Comparison of ENCODE assay signal across 19 cellular contexts in genomic region chr3:107989651-107990050, GRCh38.
"Had no signal": no experiment of that assay in that cellular context is flagged by ENCODE, and none has a peak within 500 bp of the region (broad histone marks: within the 10 kb centered on the region; RNA-seq: fewer than 3 reads in every experiment).

No MANE protein-coding gene starts in this region.

- H3K27ac ChIP-seq: neutrophil had no signal

- H3K4me3 ChIP-seq: mucosa of descending colon, upper lobe of left lung had no signal

- H3K4me3 Mint-ChIP-seq: activated CD4-positive, alpha-beta memory T cell treated with anti-CD3 and anti-CD28 coated beads, Interleukin-2, amount 10 ng/mL, durations not matched to agents 7 days and 5 days; activated CD4-positive, alpha-beta T cell treated with anti-CD3 and anti-CD28 coated beads for 36 hours; activated T-cell treated with anti-CD3 and anti-CD28 coated beads, Interleukin-2, amount 50 U/mL, for 24 hours; endodermal cell; natural killer cell; T-helper 1 cell treated with Interleukin-12 subunit alpha and Interleukin-12 subunit beta and Interleukin-4 antibody, amounts not matched to agents 30 μg/mL and 1 μg/mL, for 36 hours had no signal

- ATAC-seq: activated CD4-positive, alpha-beta T cell treated with anti-CD3 and anti-CD28 coated beads for 36 hours; mucosa of descending colon; natural killer cell had no signal

- H3K9me3 Mint-ChIP-seq: activated T-cell treated with anti-CD3 and anti-CD28 coated beads, Interleukin-2, amount 50 U/mL, for 24 hours; endodermal cell; natural killer cell; T-helper 1 cell treated with Interleukin-12 subunit alpha and Interleukin-12 subunit beta and Interleukin-4 antibody, amounts not matched to agents 30 μg/mL and 1 μg/mL, for 36 hours had no signal

- H3K9me3 ChIP-seq: mucosa of descending colon, neutrophil, upper lobe of left lung had no signal

- DNase-seq: activated CD4-positive, alpha-beta memory T cell treated with anti-CD3 and anti-CD28 coated beads, Interleukin-2, amount 10 ng/mL, durations not matched to agents 7 days and 5 days; activated CD4-positive, alpha-beta T cell treated with anti-CD3 and anti-CD28 coated beads for 36 hours; activated effector memory CD4-positive, alpha-beta T cell treated with Interleukin-2 at 50 U/mL for 16 hours; activated naive CD4-positive, alpha-beta T cell treated with anti-CD3 and anti-CD28 coated beads, Interleukin-2, amount 50 U/mL, for 16 hours; activated T-cell treated with anti-CD3 and anti-CD28 coated beads, Interleukin-2, amount 50 U/mL, for 24 hours; endodermal cell; left colon; mammary epithelial cell; mucosa of descending colon; natural killer cell; posterior cingulate gyrus; stimulated activated CD4-positive, alpha-beta T cell treated with anti-CD3 and anti-CD28 coated beads, Interleukin-15, amount 100 ng/mL, for 24 hours; stimulated activated CD4-positive, alpha-beta T cell treated with anti-CD3 and anti-CD28 coated beads, Interleukin-4, amount 100 ng/mL, for 24 hours; stimulated activated CD8-positive, alpha-beta memory T cell treated with anti-CD3 and anti-CD28 coated beads, Interleukin-4, amount 100 ng/mL, for 48 hours; stimulated activated naive CD4-positive, alpha-beta T cell treated with Interleukin-2 at 50 U/mL for 16 hours; substantia nigra; upper lobe of left lung had no signal

- H3K36me3 ChIP-seq: neutrophil, upper lobe of left lung had no signal

- H3K27me3 ChIP-seq: upper lobe of left lung had no signal

- H3K27me3 Mint-ChIP-seq: activated CD4-positive, alpha-beta memory T cell treated with anti-CD3 and anti-CD28 coated beads, Interleukin-2, amount 10 ng/mL, durations not matched to agents 7 days and 5 days; activated CD4-positive, alpha-beta T cell treated with anti-CD3 and anti-CD28 coated beads for 36 hours; activated T-cell treated with anti-CD3 and anti-CD28 coated beads, Interleukin-2, amount 50 U/mL, for 24 hours had no signal

- H3K36me3 Mint-ChIP-seq: natural killer cell had no signal

- H3K27ac Mint-ChIP-seq: activated CD4-positive, alpha-beta T cell treated with anti-CD3 and anti-CD28 coated beads for 36 hours; activated T-cell treated with anti-CD3 and anti-CD28 coated beads, Interleukin-2, amount 50 U/mL, for 24 hours; endodermal cell; T-helper 1 cell treated with Interleukin-12 subunit alpha and Interleukin-12 subunit beta and Interleukin-4 antibody, amounts not matched to agents 30 μg/mL and 1 μg/mL, for 36 hours had no signal

- H3K4me1 Mint-ChIP-seq: endodermal cell had no signal
